2 cellular contexts compared by ENCODE assay signal in genomic region chr15:66838202-66838601, GRCh38.
TF ChIP-seq lines count a peak whose summit lies in the region.

No MANE protein-coding gene starts in this region.

TF ChIP-seq in HCT116, 20 proteins besides CTCF, POLR2A, EP300 and RAD21:
- TF ChIP-seq REST (IDR thresholded peaks at IDR 0.05; ENCODE audit: low read depth) (no peak), CBX3 (IDR thresholded peaks at IDR 0.05; ENCODE audit: low read depth) (no peak), TCF7L2 (IDR thresholded peaks at IDR 0.05; ENCODE audit: borderline replicate concordance, extremely low read depth, insufficient read depth, insufficient read length) (no peak), FOSL1 (IDR thresholded peaks at IDR 0.05; ENCODE audit: low read depth) (no peak), ZFX (IDR thresholded peaks at IDR 0.05) (no peak), ATF3 (IDR thresholded peaks at IDR 0.05) (no peak), SRF (IDR thresholded peaks at IDR 0.05; ENCODE audit: low read depth) (no peak), MAX (IDR thresholded peaks at IDR 0.05) (no peak), EZH2phosphoT487 (IDR thresholded peaks at IDR 0.05; ENCODE audit: borderline replicate concordance) (no peak), EZH2 (IDR thresholded peaks at IDR 0.05) (no peak), JUND (IDR thresholded peaks at IDR 0.05) (no peak), POLR2AphosphoS5 (IDR thresholded peaks at IDR 0.05; ENCODE audit: low read depth, low read length) (no peak), CEBPB (IDR thresholded peaks at IDR 0.05; ENCODE audit: low read depth) (no peak), ZNF274 (IDR thresholded peaks at IDR 0.05; ENCODE audit: low read depth, low read length) (no peak), YY1 (IDR thresholded peaks at IDR 0.05; ENCODE audit: extremely low read depth, insufficient replicate concordance, low read depth, low read length) (no peak), SIN3A (IDR thresholded peaks at IDR 0.05; ENCODE audit: low read depth) (no peak), ZBTB33 (IDR thresholded peaks at IDR 0.05; ENCODE audit: extremely low read depth, insufficient replicate concordance, low read length) (no peak), SP1 (IDR thresholded peaks at IDR 0.05; ENCODE audit: low read depth) (no peak), ELF1 (IDR thresholded peaks at IDR 0.05; ENCODE audit: borderline replicate concordance, low read depth) (no peak)
TF ChIP-seq in HCT116: peak in this region for 0.

TF ChIP-seq in SK-N-SH, 30 proteins besides CTCF, POLR2A, EP300 and RAD21:
- TF ChIP-seq FOXJ3 (CRISPR knock-in tag; IDR thresholded peaks at IDR 0.05), result no peak
- no peak for TF ChIP-seq RCOR1 (IDR thresholded peaks at IDR 0.05; ENCODE audit: low read length)
- no peak for TF ChIP-seq ZBTB33 (IDR thresholded peaks at IDR 0.05; ENCODE audit: borderline replicate concordance, low read depth)
- TF ChIP-seq SMC3 (IDR thresholded peaks at IDR 0.05; ENCODE audit: low read depth, low read length), result no peak
- no peak for TF ChIP-seq MEF2A (IDR thresholded peaks at IDR 0.05; ENCODE audit: borderline replicate concordance, low read depth)
- no peak for TF ChIP-seq SIN3A (IDR thresholded peaks at IDR 0.05; ENCODE audit: borderline replicate concordance, low read depth, low read length)
- no peak for TF ChIP-seq PBX3 (IDR thresholded peaks at IDR 0.05)
- TF ChIP-seq CHD2 (IDR thresholded peaks at IDR 0.05; ENCODE audit: low read length, partially characterized antibody), result no peak
- no peak for TF ChIP-seq YY1 (IDR thresholded peaks at IDR 0.05; ENCODE audit: low read depth)
- TF ChIP-seq EZH2phosphoT487 (IDR thresholded peaks at IDR 0.05; ENCODE audit: borderline replicate concordance, low read depth), result no peak
- TF ChIP-seq POLR2AphosphoS5 (IDR thresholded peaks at IDR 0.05; ENCODE audit: low read depth, low read length), result no peak
